Comparison of ENCODE assay signal across 24 cellular contexts in genomic region chr13:50149143-50149703, GRCh38.
A peak's percentile ranks its signal among the peaks of the same experiment; 100 is the strongest.
DNase-seq lines count a peak whose midpoint lies in the region.
"Had no signal": no experiment of that assay in that cellular context is flagged by ENCODE, and none has a peak within 500 bp of the region (broad histone marks: within the 10 kb centered on the region; RNA-seq: fewer than 3 reads in every experiment).

No MANE protein-coding gene starts in this region.

- H3K27ac Mint-ChIP-seq in activated naive CD4-positive, alpha-beta T cell treated with anti-CD3 and anti-CD28 coated beads, Interleukin-2, amount 50 U/mL, for 24 hours = peak overlapping the region; percentile 23
- H3K27ac Mint-ChIP-seq: activated CD4-positive, alpha-beta T cell treated with anti-CD3 and anti-CD28 coated beads, Interleukin-2, amount 10 ng/mL, durations not matched to agents 24 days and 14 days; activated CD8-positive, alpha-beta memory T cell treated with anti-CD3 and anti-CD28 coated beads, Interleukin-2, amount 10 ng/mL, durations not matched to agents 7 days and 5 days; dendritic cell treated with granulocyte-macrophage colony-stimulating factor and Interleukin-4, amounts not matched to agents 40 ng/mL and 50 ng/mL, for 4 days; naive thymus-derived CD8-positive, alpha-beta T cell had no signal

- no peaks in the 10 kb centered on the region for H3K9me3 Mint-ChIP-seq in activated naive CD4-positive, alpha-beta T cell treated with anti-CD3 and anti-CD28 coated beads, Interleukin-2, amount 50 U/mL, for 24 hours
- H3K9me3 Mint-ChIP-seq: activated CD4-positive, alpha-beta T cell treated with anti-CD3 and anti-CD28 coated beads, Interleukin-2, amount 10 ng/mL, durations not matched to agents 24 days and 14 days; dendritic cell treated with granulocyte-macrophage colony-stimulating factor and Interleukin-4, amounts not matched to agents 40 ng/mL and 50 ng/mL, for 4 days; naive thymus-derived CD8-positive, alpha-beta T cell had no signal

- H3K4me3 Mint-ChIP-seq in activated naive CD4-positive, alpha-beta T cell treated with anti-CD3 and anti-CD28 coated beads, Interleukin-2, amount 50 U/mL, for 24 hours = no peak overlapping the region
- H3K4me3 Mint-ChIP-seq: activated CD4-positive, alpha-beta T cell treated with anti-CD3 and anti-CD28 coated beads, Interleukin-2, amount 10 ng/mL, durations not matched to agents 24 days and 14 days; activated CD8-positive, alpha-beta memory T cell treated with anti-CD3 and anti-CD28 coated beads, Interleukin-2, amount 10 ng/mL, durations not matched to agents 7 days and 5 days; dendritic cell treated with granulocyte-macrophage colony-stimulating factor and Interleukin-4, amounts not matched to agents 40 ng/mL and 50 ng/mL, for 4 days; naive thymus-derived CD8-positive, alpha-beta T cell had no signal

- in situ Hi-C loops in G401 (cut with HindIII; ENCODE audit: low sequenced_read_pairs) = no loop called here

- no peaks in the 10 kb centered on the region for H3K27me3 Mint-ChIP-seq in activated naive CD4-positive, alpha-beta T cell treated with anti-CD3 and anti-CD28 coated beads, Interleukin-2, amount 50 U/mL, for 24 hours
- H3K27me3 Mint-ChIP-seq: dendritic cell treated with granulocyte-macrophage colony-stimulating factor and Interleukin-4, amounts not matched to agents 40 ng/mL and 50 ng/mL, for 4 days had no signal

- no peak for DNase-seq in activated naive CD4-positive, alpha-beta T cell (lab: John Stamatoyannopoulos, UW)
- DNase-seq in NCI-H187 treated with DMSO at 0.1 percent for 48 hours (lab: John Stamatoyannopoulos, UW) = peak; percentile 38
- DNase-seq in amniotic epithelial cell (ENCODE audit: low read depth) = peak; percentile 54
- no peak for DNase-seq in medulla oblongata (ENCODE audit: extremely low spot score)
- DNase-seq in G401 (ENCODE audit: low spot score) = no peak
- no peak for DNase-seq in AML-193 (lab: John Stamatoyannopoulos, UW)
- DNase-seq in KG1 (lab: John Stamatoyannopoulos, UW) = no peak
- DNase-seq: activated CD4-positive, alpha-beta T cell treated with anti-CD3 and anti-CD28 coated beads, Interleukin-2, amount 10 ng/mL, durations not matched to agents 24 days and 14 days; activated CD8-positive, alpha-beta memory T cell treated with anti-CD3 and anti-CD28 coated beads, Interleukin-2, amount 10 ng/mL, durations not matched to agents 7 days and 5 days; activated naive CD4-positive, alpha-beta T cell treated with anti-CD3 and anti-CD28 coated beads, Interleukin-2, amount 50 U/mL, for 16 hours; anterior cingulate cortex; islet precursor cell; KBM-7; midbrain; naive thymus-derived CD8-positive, alpha-beta T cell; NCI-H1694; retina; SK-N-SH; spleen; stimulated activated CD4-positive, alpha-beta T cell treated with anti-CD3 and anti-CD28 coated beads, Interleukin-4, amount 100 ng/mL, for 24 hours; stimulated activated naive CD4-positive, alpha-beta T cell; T-helper 2 cell had no signal

- peaks cover 18% of the 10 kb centered on the region for H3K4me1 Mint-ChIP-seq in activated naive CD4-positive, alpha-beta T cell treated with anti-CD3 and anti-CD28 coated beads, Interleukin-2, amount 50 U/mL, for 24 hours

- H3K36me3 Mint-ChIP-seq in activated naive CD4-positive, alpha-beta T cell treated with anti-CD3 and anti-CD28 coated beads, Interleukin-2, amount 50 U/mL, for 24 hours = no peaks in the 10 kb centered on the region
- H3K36me3 Mint-ChIP-seq: naive thymus-derived CD8-positive, alpha-beta T cell had no signal

Comparison
In these comparisons a context has a peak if more than half of its experiments do, and no peak if none do; other contexts are left out.
1. DNase-seq: peak in NCI-H187 treated with DMSO at 0.1 percent for 48 hours (single experiment) and amniotic epithelial cell (single experiment); none in activated naive CD4-positive, alpha-beta T cell (0 of 4), medulla oblongata (single experiment), G401 (single experiment), AML-193 (0 of 2) and KG1 (single experiment).